ENCODE assay signal across 30 cellular contexts in the genomic region with DNA sequence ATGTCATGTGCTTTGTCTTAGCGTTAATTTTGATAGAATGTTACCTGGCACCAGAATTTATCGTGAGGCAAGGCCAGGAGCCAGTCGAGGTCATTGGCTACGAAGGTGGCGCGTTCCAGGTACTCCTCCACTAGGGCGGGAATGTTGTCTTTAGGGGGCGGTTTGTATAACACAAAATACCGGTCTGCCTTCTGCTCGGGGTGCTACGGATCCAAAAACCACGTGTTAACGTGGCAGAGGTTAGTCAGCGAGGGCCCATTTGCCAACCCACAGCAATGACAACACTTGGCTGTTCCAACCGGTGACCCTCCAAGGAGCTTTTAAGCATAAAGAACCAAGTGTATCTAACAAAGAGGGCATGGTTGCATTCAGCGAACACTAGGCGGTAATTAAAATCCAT.
"Had no signal": no experiment of that assay in that cellular context is flagged by ENCODE, and none has a peak within 500 bp of the region (broad histone marks: within the 10 kb centered on the region; RNA-seq: fewer than 3 reads in every experiment).

No MANE protein-coding gene starts in this region.

- ATAC-seq: activated CD4-positive, alpha-beta T cell treated with anti-CD3 and anti-CD28 coated beads for 36 hours; activated CD4-positive, CD25-positive, alpha-beta regulatory T cell treated with anti-CD3 and anti-CD28 coated beads, Interleukin-2, amount 50 U/mL, for 24 hours; K562; Panc1 had no signal

- H3K27ac Mint-ChIP-seq: activated CD4-positive, alpha-beta memory T cell treated with anti-CD3 and anti-CD28 coated beads for 36 hours; activated CD4-positive, alpha-beta T cell treated with anti-CD3 and anti-CD28 coated beads for 36 hours; activated naive CD8-positive, alpha-beta T cell treated with anti-CD3 and anti-CD28 coated beads for 36 hours; activated T-helper 1 cell treated with anti-CD3 and anti-CD28 coated beads, Interleukin-12 subunit alpha, Interleukin-12 subunit beta, Interleukin-2, Interleukin-4 antibody, amounts not matched to agents 30 ng/mL and 10 ng/mL and 1 ng/mL, durations not matched to agents 14 hours and 24 hours and 36 hours; T-helper 2 cell treated with Interferon-gamma antibody and Interleukin-4, amounts not matched to agents 5 μg/mL and 100 μg/mL, for 36 hours had no signal

- H3K27ac ChIP-seq: brain microvascular endothelial cell, cardiac muscle cell, SJCRH30, SK-N-MC had no signal

- DNase-seq: activated CD4-positive, alpha-beta memory T cell treated with anti-CD3 and anti-CD28 coated beads for 36 hours; activated CD4-positive, alpha-beta T cell treated with anti-CD3 and anti-CD28 coated beads for 36 hours; activated CD4-positive, alpha-beta T cell treated with anti-CD3 and anti-CD28 coated beads, Interleukin-2, amount 50 U/mL, for 1 hour; activated CD8-positive, alpha-beta memory T cell treated with anti-CD3 and anti-CD28 coated beads, Interleukin-2, amount 50 U/mL, for 4 hours; activated gamma-delta T cell treated with Interleukin-2 at 50 U/mL for 16 hours; activated naive CD4-positive, alpha-beta T cell treated with anti-CD3 and anti-CD28 coated beads, Interleukin-2, amount 50 U/mL, for 16 hours; activated naive CD8-positive, alpha-beta T cell treated with anti-CD3 and anti-CD28 coated beads for 36 hours; activated T-cell treated with anti-CD3 and anti-CD28 coated beads for 4 hours; amniotic stem cell; aorta; brain microvascular endothelial cell; NCI-H1092 treated with DMSO at 0.1 percent for 48 hours; NCI-H1417; NCI-H187 treated with DMSO at 0.1 percent for 48 hours; NCI-H2081; NCI-H226; NCI-H446 treated with DMSO at 0.1 percent for 48 hours; NCI-H524; NCI-H69; NCI-H82; SHP77; SJCRH30 had no signal

- H3K4me1 ChIP-seq: SJCRH30 had no signal

- H3K9me3 Mint-ChIP-seq: activated CD4-positive, alpha-beta memory T cell treated with anti-CD3 and anti-CD28 coated beads for 36 hours; activated naive CD8-positive, alpha-beta T cell treated with anti-CD3 and anti-CD28 coated beads for 36 hours; activated T-helper 1 cell treated with anti-CD3 and anti-CD28 coated beads, Interleukin-12 subunit alpha, Interleukin-12 subunit beta, Interleukin-2, Interleukin-4 antibody, amounts not matched to agents 30 ng/mL and 10 ng/mL and 1 ng/mL, durations not matched to agents 14 hours and 24 hours and 36 hours; central memory CD8-positive, alpha-beta T cell; T-helper 2 cell treated with Interferon-gamma antibody and Interleukin-4, amounts not matched to agents 5 μg/mL and 100 μg/mL, for 36 hours had no signal

- H3K27me3 Mint-ChIP-seq: activated CD4-positive, alpha-beta memory T cell treated with anti-CD3 and anti-CD28 coated beads for 36 hours; activated CD4-positive, alpha-beta T cell treated with anti-CD3 and anti-CD28 coated beads for 36 hours; activated naive CD8-positive, alpha-beta T cell treated with anti-CD3 and anti-CD28 coated beads for 36 hours; central memory CD8-positive, alpha-beta T cell had no signal

- H3K4me3 ChIP-seq: cardiac muscle cell, K562, SJCRH30, SK-N-MC had no signal

- H3K4me3 Mint-ChIP-seq: activated CD4-positive, alpha-beta memory T cell treated with anti-CD3 and anti-CD28 coated beads for 36 hours; activated CD4-positive, alpha-beta T cell treated with anti-CD3 and anti-CD28 coated beads for 36 hours; activated naive CD8-positive, alpha-beta T cell treated with anti-CD3 and anti-CD28 coated beads for 36 hours; activated T-helper 1 cell treated with anti-CD3 and anti-CD28 coated beads, Interleukin-12 subunit alpha, Interleukin-12 subunit beta, Interleukin-2, Interleukin-4 antibody, amounts not matched to agents 30 ng/mL and 10 ng/mL and 1 ng/mL, durations not matched to agents 14 hours and 24 hours and 36 hours; central memory CD8-positive, alpha-beta T cell; T-helper 2 cell treated with Interferon-gamma antibody and Interleukin-4, amounts not matched to agents 5 μg/mL and 100 μg/mL, for 36 hours had no signal

- H3K27me3 ChIP-seq: brain microvascular endothelial cell, cardiac muscle cell, SJCRH30 had no signal

- H3K9me3 ChIP-seq: SJCRH30 had no signal
